Comparison of ENCODE assay signal across 19 cellular contexts in the genomic region with DNA sequence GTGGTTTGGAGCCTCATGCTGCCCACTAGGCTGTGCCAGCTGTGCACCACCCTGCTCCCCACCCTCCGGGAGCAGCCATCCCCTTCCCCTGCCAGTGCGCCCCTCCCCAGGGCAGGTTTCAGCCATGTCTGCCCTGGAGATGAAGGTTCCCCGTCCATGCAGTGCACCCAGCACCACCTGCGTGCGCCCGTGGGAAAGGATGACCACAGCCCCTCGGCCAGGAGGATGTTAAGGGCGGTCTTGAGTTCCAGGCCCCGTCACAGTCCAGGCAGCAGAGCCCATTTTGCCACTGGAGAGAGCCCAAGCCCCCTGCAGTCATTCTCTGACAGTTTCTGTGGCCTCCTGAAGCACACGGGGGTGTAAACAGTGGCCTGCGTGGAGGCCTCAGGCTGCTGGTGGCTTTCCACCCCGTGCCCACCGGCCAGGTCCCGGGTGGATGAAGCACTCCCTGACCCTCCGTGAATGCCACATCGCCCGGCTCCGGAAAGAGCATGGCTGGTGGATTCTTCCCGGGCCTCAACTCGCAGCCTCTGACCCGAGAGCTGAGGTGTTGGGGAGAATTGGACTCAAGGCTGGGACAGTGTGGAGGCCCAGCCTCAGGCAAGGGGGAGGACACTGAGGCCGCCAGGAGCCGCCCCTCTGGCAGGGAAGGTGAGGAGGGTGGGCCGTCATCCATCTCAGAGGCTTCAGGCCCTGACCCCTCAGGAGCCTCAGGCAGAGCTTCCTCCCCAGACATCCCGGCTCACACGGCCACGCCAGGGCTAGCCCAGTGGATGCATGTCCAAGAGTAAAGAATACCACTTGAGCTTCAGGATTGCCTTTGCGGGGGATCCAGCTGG.
A peak's percentile ranks its signal among the peaks of the same experiment; 100 is the strongest.
DNase-seq lines count a peak whose midpoint lies in the region; ATAC-seq and TF ChIP-seq lines count a peak whose summit lies in the region.
"Had no signal": no experiment of that assay in that cellular context is flagged by ENCODE, and none has a peak within 500 bp of the region (broad histone marks: within the 10 kb centered on the region; RNA-seq: fewer than 3 reads in every experiment).

No MANE protein-coding gene starts in this region.

- TF ChIP-seq CTCF in chondrocyte (IDR thresholded peaks at IDR 0.05) (no peak), omental fat pad (IDR thresholded peaks at IDR 0.05) (no peak)

- H4K20me1 ChIP-seq in BLaER1 = peaks cover 87% of the 10 kb centered on the region

- no peaks in the 10 kb centered on the region for H3K9me3 Mint-ChIP-seq in chondrocyte (ENCODE audit: low read depth)

- no peak overlapping the region for H3K27ac Mint-ChIP-seq in chondrocyte (ENCODE audit: unreplicated experiment)

- peaks cover 9% of the 10 kb centered on the region; the same call in 1 of the 2 replicates for H3K9me3 ChIP-seq in BLaER1

- H3K27me3 ChIP-seq in BLaER1 = peaks cover 51% of the 10 kb centered on the region

- no peak overlapping the region for H3K4me3 ChIP-seq in BLaER1

- no peak for ATAC-seq in omental fat pad (ENCODE audit: low FRiP score)
- ATAC-seq in HG02884 (IDR thresholded peaks at IDR 0.05; ENCODE audit: unreplicated experiment) = no peak
- ATAC-seq in HG03025 (IDR thresholded peaks at IDR 0.05; ENCODE audit: low FRiP score, unreplicated experiment) = no peak

- peaks cover 53% of the 10 kb centered on the region for H3K4me1 Mint-ChIP-seq in chondrocyte (ENCODE audit: low read depth)

- peak overlapping the region; percentile 37 for H3K4me2 ChIP-seq in BLaER1
- H3K4me2 ChIP-seq: KMS-11 had no signal

- peaks cover 8% of the 10 kb centered on the region for H3K36me3 Mint-ChIP-seq in chondrocyte (ENCODE audit: low read depth)

- DNase-seq in chondrocyte (ENCODE audit: low spot score) (peak; percentile 83), omental fat pad (ENCODE audit: low spot score) (peak; percentile 11), DMS79 (lab: John Stamatoyannopoulos, UW) (no peak), AML-193 (lab: John Stamatoyannopoulos, UW) (no peak)
- DNase-seq: C1 segment of cervical spinal cord, DND-41, MV-4-11, NCI-H1417, NCI-H187, NCI-H2107, NCI-H2227 treated with DMSO at 0.1 percent for 48 hours, NCI-H510A treated with DMSO at 0.1 percent for 48 hours, NCI-H774, SIG-M5 had no signal

- peaks cover 69% of the 10 kb centered on the region for H3K36me3 ChIP-seq in BLaER1

- no peak overlapping the region for H3K4me3 Mint-ChIP-seq in chondrocyte (ENCODE audit: unreplicated experiment)

- H3K27ac ChIP-seq in BLaER1 = no peak overlapping the region
- peak overlapping the region; percentile 61 for H3K27ac ChIP-seq in temporal lobe (ENCODE audit: low read depth, low read length)
- H3K27ac ChIP-seq: KMS-11 had no signal

- peaks cover 65% of the 10 kb centered on the region for H3K4me1 ChIP-seq in BLaER1

- H3K9ac ChIP-seq in BLaER1 = no peak overlapping the region
- H3K9ac ChIP-seq: KMS-11 had no signal

- no peaks in the 10 kb centered on the region for H3K27me3 Mint-ChIP-seq in chondrocyte (ENCODE audit: low read depth)

Comparison
In these comparisons a context has a peak if more than half of its experiments do, and no peak if none do; other contexts are left out.
1. DNase-seq: peak in chondrocyte (single experiment) and omental fat pad (single experiment); none in DMS79 (single experiment) and AML-193 (0 of 2).